ENCODE assay signal across 1 cellular context in genomic region chr5:69435276-69435884, GRCh38. TPM values are rescaled to one million over a fixed set of nuclear protein-coding genes. Genes with fewer than 3 reads are reported as not detected.
"Had no signal": no experiment of that assay in that cellular context is flagged by ENCODE, and none has a peak within 500 bp of the region (broad histone marks: within the 10 kb centered on the region; RNA-seq: fewer than 3 reads in every experiment).

No MANE protein-coding gene starts in this region.

RNA-seq across cellular contexts. Expression of gene MARVELD2, which starts 20.5 kb away (rescaled TPM):
- total RNA-seq: ascending aorta had no signal
